In genomic region chr9:120532475-120532874, GRCh38 we compare ENCODE assay signal across 11 cellular contexts. TPM values are rescaled to one million over a fixed set of nuclear protein-coding genes. Genes with fewer than 3 reads are reported as not detected.
A peak's percentile ranks its signal among the peaks of the same experiment; 100 is the strongest.
DNase-seq lines count a peak whose midpoint lies in the region; ATAC-seq, FAIRE-seq and TF ChIP-seq lines count a peak whose summit lies in the region.
"Had no signal": no experiment of that assay in that cellular context is flagged by ENCODE, and none has a peak within 500 bp of the region (broad histone marks: within the 10 kb centered on the region; RNA-seq: fewer than 3 reads in every experiment).

No MANE protein-coding gene starts in this region.

- peaks cover 10% of the 10 kb centered on the region; the same call in 1 of the 2 replicates for H4K20me1 ChIP-seq in GM23338 (replicated peaks; ENCODE audit: insufficient read depth)

- peak in 1 of 2 donors; percentile 73 for TF ChIP-seq EP300 in tibial nerve (IDR thresholded peaks at IDR 0.05)

- H3K36me3 ChIP-seq in tibial nerve (peaks cover 0 to 94% (median 7%) of the 10 kb centered on the region in 3 donors), GM23338 (ENCODE audit: insufficient read depth) (peaks cover 44% of the 10 kb centered on the region)

- no peak overlapping the region for H3K4me2 ChIP-seq in GM23338

- H3K27me3 Mint-ChIP-seq in GM23338 (ENCODE audit: insufficient read depth, low read depth, poor library complexity), result no peaks in the 10 kb centered on the region
- H3K27me3 Mint-ChIP-seq: activated B cell treated with CpG ODN at 0.5 μM for 24 hours had no signal

- DNase-seq in HT1080 (ENCODE audit: low read depth) (peak; percentile 47), astrocyte of the spinal cord (ENCODE audit: low read depth, low spot score) (peak; percentile 29), hepatic stellate cell (ENCODE audit: low spot score) (peak; percentile 29), tibial nerve (ENCODE audit: low spot score in 2 of 2) (peak; percentile 22 to 34), GM23338 (ENCODE audit: low spot score) (no peak), NCI-H510A treated with DMSO at 0.1 percent for 48 hours (lab: John Stamatoyannopoulos, UW) (no peak), frontal cortex (ENCODE audit: low spot score in 2 of 2) (no peak)
- DNase-seq in stimulated activated CD8-positive, alpha-beta memory T cell treated with anti-CD3 and anti-CD28 coated beads, Interleukin-4, amount 100 ng/mL, for 48 hours, result no peak
- DNase-seq: activated B cell treated with CpG ODN at 0.5 μM for 24 hours; activated naive CD4-positive, alpha-beta T cell had no signal

- no peak for TF ChIP-seq POLR2A in tibial nerve (IDR thresholded peaks at IDR 0.05)

- peaks cover 24% of the 10 kb centered on the region for H3K4me1 Mint-ChIP-seq in GM23338
- H3K4me1 Mint-ChIP-seq: activated B cell treated with CpG ODN at 0.5 μM for 24 hours, nephron had no signal

- FAIRE-seq in frontal cortex (lab: Jason Lieb, UNC), result no peak

- no peak overlapping the region for H3K4me3 ChIP-seq in astrocyte of the spinal cord (ENCODE audit: low read depth, low read length)
- no peak overlapping the region for H3K4me3 ChIP-seq in tibial nerve
- H3K4me3 ChIP-seq in GM23338, result no peak overlapping the region

- H3K36me3 Mint-ChIP-seq in GM23338 (ENCODE audit: low read depth), result peaks cover 76% of the 10 kb centered on the region

- WGBS in tibial nerve, 2 donors, result 82 to 87% methylated on average over 5 to 6 of the region's 6 CpGs

- H3K4me3 Mint-ChIP-seq in GM23338, result no peak overlapping the region
- H3K4me3 Mint-ChIP-seq: activated B cell treated with CpG ODN at 0.5 μM for 24 hours, nephron had no signal

- H3F3A ChIP-seq in GM23338 (replicated peaks; ENCODE audit: low read depth), result 0 out of 2 replicates have a peak, but pooled peaks cover 7% of the 10 kb centered on the region

- in situ Hi-C loops in astrocyte of the spinal cord (cut with HindIII; ENCODE audit: low sequenced_read_pairs), result no loop called here

- H3K9me2 ChIP-seq in GM23338 (ENCODE audit: insufficient read depth), result no peaks in the 10 kb centered on the region

- TF ChIP-seq CTCF in astrocyte of the spinal cord (IDR thresholded peaks at IDR 0.05; ENCODE audit: low read depth, low read length) (no peak), tibial nerve (IDR thresholded peaks at IDR 0.05) (no peak), GM23338 (conservative IDR thresholded peaks at IDR 0.05; ENCODE audit: low read depth in 2 of 2) (no peak)

- peaks cover 0 to 15% (median 2%) of the 10 kb centered on the region in 4 donors for H3K4me1 ChIP-seq in tibial nerve
- H3K4me1 ChIP-seq in GM23338 (ENCODE audit: insufficient read depth), result peaks cover 20% of the 10 kb centered on the region; the same call in 1 of the 2 replicates

- H3K27ac ChIP-seq in tibial nerve (peak overlapping the region in 3 of 4 donors; percentile 19 to 71 (median 31)), GM23338 (ENCODE audit: low read depth) (no peak overlapping the region)

- no peak overlapping the region for H3K27ac Mint-ChIP-seq in GM23338
- H3K27ac Mint-ChIP-seq: activated B cell treated with CpG ODN at 0.5 μM for 24 hours, nephron had no signal

- H3K79me2 ChIP-seq in GM23338 (replicated peaks; ENCODE audit: insufficient read depth), result peaks cover 4% of the 10 kb centered on the region; the same call in 1 of the 2 replicates

- no peak overlapping the region for H2AFZ ChIP-seq in GM23338

- ATAC-seq in GM23338, result no peak

- H3K9me3 ChIP-seq in tibial nerve, result no peaks in the 10 kb centered on the region

- H3K27me3 ChIP-seq in tibial nerve (no peaks in the 10 kb centered on the region), GM23338 (ENCODE audit: insufficient read depth) (no peaks in the 10 kb centered on the region)

- H3K9me3 Mint-ChIP-seq in GM23338, result no peaks in the 10 kb centered on the region
- H3K9me3 Mint-ChIP-seq: activated B cell treated with CpG ODN at 0.5 μM for 24 hours, nephron had no signal

TF ChIP-seq in GM23338, 12 proteins besides CTCF, POLR2A, EP300 and RAD21:
- no peak for TF ChIP-seq EZH2phosphoT487 (IDR thresholded peaks at IDR 0.05; ENCODE audit: unreplicated experiment)
- TF ChIP-seq CREB1 (CRISPR knock-in tag; IDR thresholded peaks at IDR 0.05; ENCODE audit: low read depth), result no peak

RNA-seq across cellular contexts. Expression of gene CDK5RAP2, which starts 47.5 kb away (rescaled TPM):
- total RNA-seq in HT1080 (2014; rRNA removed; shearing (Covaris generic)), result 52.9 and 65.3 TPM in 2 replicates
- polyA plus RNA-seq in HT1080 (2015; cell fraction: cytosol; rRNA removed), result 29.7 and 32.5 TPM in 2 replicates
- polyA plus RNA-seq in HT1080 (2015; cell fraction: nucleus; rRNA removed), result 62.1 and 70.5 TPM in 2 replicates
- total RNA-seq in tibial nerve (100 to 1,000 TPM in 1 of 4 donors, 10 to 100 TPM in 3; 48.1 to 127 (median 76.7) TPM), frontal cortex (41.2 TPM)
- total RNA-seq in GM23338 (2014; rRNA removed; shearing (Covaris generic)), result 65.7 and 74.1 TPM in 2 replicates
- polyA plus RNA-seq in GM23338 (2016; fragmentation: Nextera tagmentation; extraction: Ambion mirVana), result 46.1 and 50.7 TPM in 2 replicates

Comparison
In these comparisons a context has a peak if more than half of its experiments do, and no peak if none do; other contexts are left out.
1. DNase-seq: peak in HT1080 (single experiment), astrocyte of the spinal cord (single experiment), hepatic stellate cell (single experiment) and tibial nerve (2 of 2); none in GM23338 (single experiment), NCI-H510A treated with DMSO at 0.1 percent for 48 hours (single experiment), frontal cortex (0 of 2) and stimulated activated CD8-positive, alpha-beta memory T cell treated with anti-CD3 and anti-CD28 coated beads, Interleukin-4, amount 100 ng/mL, for 48 hours (single experiment).